Comparison of ENCODE assay signal across 21 cellular contexts in genomic region chr19:11254662-11255061, GRCh38. TPM values are rescaled to one million over a fixed set of nuclear protein-coding genes. Genes with fewer than 3 reads are reported as not detected.
DNase-seq lines count a peak whose midpoint lies in the region; ATAC-seq and TF ChIP-seq lines count a peak whose summit lies in the region.
"Had no signal": no experiment of that assay in that cellular context is flagged by ENCODE, and none has a peak within 500 bp of the region (broad histone marks: within the 10 kb centered on the region; RNA-seq: fewer than 3 reads in every experiment).

No MANE protein-coding gene starts in this region.

- H2AFZ ChIP-seq in Loucy (ENCODE audit: low read length), result no peak overlapping the region

- no peak overlapping the region for H3K9ac ChIP-seq in Loucy (ENCODE audit: low read depth, low read length, poor library complexity, severe bottlenecking)

- peak; percentile 47 for ATAC-seq in activated CD8-positive, alpha-beta T cell treated with anti-CD3 and anti-CD28 coated beads, Interleukin-2, amount 10 ng/mL, durations not matched to agents 7 days and 5 days
- no peak for ATAC-seq in activated CD8-positive, alpha-beta T cell treated with anti-CD3 and anti-CD28 coated beads for 36 hours
- ATAC-seq in stimulated activated effector memory CD8-positive, alpha-beta T cell treated with anti-CD3 and anti-CD28 coated beads, Interleukin-12 subunit alpha, Interleukin-12 subunit beta, amount 100 ng/mL, for 72 hours, result peak; percentile 31
- ATAC-seq: CD8-positive, alpha-beta T cell; esophagus mucosa had no signal

- no peak overlapping the region for H3K4me3 Mint-ChIP-seq in activated CD8-positive, alpha-beta T cell treated with anti-CD3 and anti-CD28 coated beads, Interleukin-2, amount 10 ng/mL, durations not matched to agents 7 days and 5 days
- no peak overlapping the region for H3K4me3 Mint-ChIP-seq in activated CD8-positive, alpha-beta T cell treated with anti-CD3 and anti-CD28 coated beads for 36 hours
- no peak overlapping the region for H3K4me3 Mint-ChIP-seq in stimulated activated effector memory CD8-positive, alpha-beta T cell treated with anti-CD3 and anti-CD28 coated beads, Interleukin-12 subunit alpha, Interleukin-12 subunit beta, amount 100 ng/mL, for 72 hours
- H3K4me3 Mint-ChIP-seq: CD8-positive, alpha-beta T cell; dendritic cell treated with granulocyte-macrophage colony-stimulating factor and Interleukin-4, amounts not matched to agents 40 ng/mL and 50 ng/mL, for 4 days had no signal

- no peak for TF ChIP-seq CTCF in activated CD8-positive, alpha-beta T cell treated with anti-CD3 and anti-CD28 coated beads for 36 hours (IDR thresholded peaks at IDR 0.05)
- TF ChIP-seq CTCF in Loucy (conservative IDR thresholded peaks at IDR 0.05; ENCODE audit: low read length) (peak; percentile 45), epithelial cell of proximal tubule (conservative IDR thresholded peaks at IDR 0.05; ENCODE audit: low read depth, low read length) (peak; percentile 43)

- no peaks in the 10 kb centered on the region for H3K9me2 ChIP-seq in Loucy (replicated peaks; ENCODE audit: low read depth, low read length)

- DNase-seq in activated CD8-positive, alpha-beta T cell treated with anti-CD3 and anti-CD28 coated beads, Interleukin-2, amount 10 ng/mL, durations not matched to agents 7 days and 5 days, result no peak
- no peak for DNase-seq in activated CD8-positive, alpha-beta T cell treated with anti-CD3 and anti-CD28 coated beads for 36 hours
- DNase-seq in epithelial cell of proximal tubule (ENCODE audit: low read depth) (no peak), SHP77 (lab: John Stamatoyannopoulos, UW) (no peak), OCI-M2 (lab: John Stamatoyannopoulos, UW; ENCODE audit: unreplicated experiment) (no peak), DMS114 treated with DMSO at 0.1 percent for 48 hours (lab: John Stamatoyannopoulos, UW; ENCODE audit: unreplicated experiment) (no peak)
- DNase-seq in stimulated activated effector memory CD8-positive, alpha-beta T cell treated with anti-CD3 and anti-CD28 coated beads, Interleukin-12 subunit alpha, Interleukin-12 subunit beta, amount 100 ng/mL, for 72 hours (ENCODE audit: low spot score in 2 of 2), result no peak
- DNase-seq: activated CD4-positive, CD25-positive, alpha-beta regulatory T cell treated with anti-CD3 and anti-CD28 coated beads, Interleukin-2, amount 50 U/mL, for 72 hours; activated CD8-positive, alpha-beta memory T cell treated with anti-CD3 and anti-CD28 coated beads, Interleukin-2, amount 50 U/mL, for 4 hours; aorta; CD8-positive, alpha-beta T cell; NCI-H1694 treated with DMSO at 0.1 percent for 48 hours had no signal

- no peaks in the 10 kb centered on the region for H3K36me3 Mint-ChIP-seq in activated CD8-positive, alpha-beta T cell treated with anti-CD3 and anti-CD28 coated beads, Interleukin-2, amount 10 ng/mL, durations not matched to agents 7 days and 5 days (ENCODE audit: low read depth)
- H3K36me3 Mint-ChIP-seq in activated CD8-positive, alpha-beta T cell treated with anti-CD3 and anti-CD28 coated beads for 36 hours (ENCODE audit: low read depth), result no peaks in the 10 kb centered on the region
- H3K36me3 Mint-ChIP-seq in stimulated activated effector memory CD8-positive, alpha-beta T cell treated with anti-CD3 and anti-CD28 coated beads, Interleukin-12 subunit alpha, Interleukin-12 subunit beta, amount 100 ng/mL, for 72 hours, result no peaks in the 10 kb centered on the region
- H3K36me3 Mint-ChIP-seq: CD8-positive, alpha-beta T cell had no signal

- H3K4me3 ChIP-seq in Loucy (ENCODE audit: low read length, poor library complexity, severe bottlenecking), result no peak overlapping the region
- no peak overlapping the region for H3K4me3 ChIP-seq in epithelial cell of proximal tubule (ENCODE audit: low read depth, low read length)
- H3K4me3 ChIP-seq: skin epidermis had no signal

- H3K4me2 ChIP-seq in Loucy (ENCODE audit: low read depth, low read length, poor library complexity, severe bottlenecking), result no peak overlapping the region

- H3K27me3 Mint-ChIP-seq in activated CD8-positive, alpha-beta T cell treated with anti-CD3 and anti-CD28 coated beads, Interleukin-2, amount 10 ng/mL, durations not matched to agents 7 days and 5 days (ENCODE audit: low read depth), result no peaks in the 10 kb centered on the region
- H3K27me3 Mint-ChIP-seq in activated CD8-positive, alpha-beta T cell treated with anti-CD3 and anti-CD28 coated beads for 36 hours, result no peaks in the 10 kb centered on the region

- no peaks in the 10 kb centered on the region for H4K20me1 ChIP-seq in Loucy (ENCODE audit: insufficient read depth, low read length, poor library complexity, severe bottlenecking)

- H3K9me3 Mint-ChIP-seq in activated CD8-positive, alpha-beta T cell treated with anti-CD3 and anti-CD28 coated beads, Interleukin-2, amount 10 ng/mL, durations not matched to agents 7 days and 5 days (ENCODE audit: insufficient read depth), result no peaks in the 10 kb centered on the region
- no peaks in the 10 kb centered on the region for H3K9me3 Mint-ChIP-seq in activated CD8-positive, alpha-beta T cell treated with anti-CD3 and anti-CD28 coated beads for 36 hours
- no peaks in the 10 kb centered on the region for H3K9me3 Mint-ChIP-seq in stimulated activated effector memory CD8-positive, alpha-beta T cell treated with anti-CD3 and anti-CD28 coated beads, Interleukin-12 subunit alpha, Interleukin-12 subunit beta, amount 100 ng/mL, for 72 hours
- H3K9me3 Mint-ChIP-seq: CD8-positive, alpha-beta T cell; dendritic cell treated with granulocyte-macrophage colony-stimulating factor and Interleukin-4, amounts not matched to agents 40 ng/mL and 50 ng/mL, for 4 days had no signal

- no peaks in the 10 kb centered on the region for H3K79me2 ChIP-seq in Loucy (ENCODE audit: insufficient read depth, low read length)

- no peaks in the 10 kb centered on the region for H3K36me3 ChIP-seq in Loucy (ENCODE audit: insufficient read depth, low read length)

- intact Hi-C loops in activated CD8-positive, alpha-beta T cell treated with anti-CD3 and anti-CD28 coated beads for 36 hours (cut with micrococcal nuclease), result no loop called here

- H3K27me3 ChIP-seq in Loucy (ENCODE audit: insufficient read depth, low read length, poor library complexity, severe bottlenecking), result no peaks in the 10 kb centered on the region

- no peaks in the 10 kb centered on the region for H3K4me1 ChIP-seq in Loucy (ENCODE audit: insufficient read depth, low read length, poor library complexity, severe bottlenecking)

- CTCF ChIA-PET in activated CD8-positive, alpha-beta T cell treated with anti-CD3 and anti-CD28 coated beads, Interleukin-2, amount 10 ng/mL, durations not matched to agents 7 days and 5 days (lab: Charles Lee), result interaction anchor here (1.4 kb wide), 1 partner anchor 11 kb away, joined by 5 read pairs; no protein-coding TSS in a partner anchor
- CTCF ChIA-PET in activated CD8-positive, alpha-beta T cell treated with anti-CD3 and anti-CD28 coated beads for 36 hours (lab: Charles Lee), result no interaction called here

- no peak overlapping the region for H3K27ac Mint-ChIP-seq in activated CD8-positive, alpha-beta T cell treated with anti-CD3 and anti-CD28 coated beads, Interleukin-2, amount 10 ng/mL, durations not matched to agents 7 days and 5 days
- H3K27ac Mint-ChIP-seq in activated CD8-positive, alpha-beta T cell treated with anti-CD3 and anti-CD28 coated beads for 36 hours, result no peak overlapping the region
- no peak overlapping the region for H3K27ac Mint-ChIP-seq in stimulated activated effector memory CD8-positive, alpha-beta T cell treated with anti-CD3 and anti-CD28 coated beads, Interleukin-12 subunit alpha, Interleukin-12 subunit beta, amount 100 ng/mL, for 72 hours
- H3K27ac Mint-ChIP-seq: CD8-positive, alpha-beta T cell; dendritic cell treated with granulocyte-macrophage colony-stimulating factor and Interleukin-4, amounts not matched to agents 40 ng/mL and 50 ng/mL, for 4 days had no signal

- H3K9me3 ChIP-seq in Loucy (ENCODE audit: insufficient read depth, low read depth, low read length), result no peaks in the 10 kb centered on the region

- POLR2A ChIA-PET in activated CD8-positive, alpha-beta T cell treated with anti-CD3 and anti-CD28 coated beads, Interleukin-2, amount 10 ng/mL, durations not matched to agents 7 days and 5 days (lab: Charles Lee), result no interaction called here
- POLR2A ChIA-PET in activated CD8-positive, alpha-beta T cell treated with anti-CD3 and anti-CD28 coated beads for 36 hours (lab: Charles Lee), result no interaction called here

- no peaks in the 10 kb centered on the region for H3K4me1 Mint-ChIP-seq in activated CD8-positive, alpha-beta T cell treated with anti-CD3 and anti-CD28 coated beads, Interleukin-2, amount 10 ng/mL, durations not matched to agents 7 days and 5 days (ENCODE audit: low read depth)
- H3K4me1 Mint-ChIP-seq in activated CD8-positive, alpha-beta T cell treated with anti-CD3 and anti-CD28 coated beads for 36 hours (ENCODE audit: low read depth), result no peaks in the 10 kb centered on the region
- H3K4me1 Mint-ChIP-seq in stimulated activated effector memory CD8-positive, alpha-beta T cell treated with anti-CD3 and anti-CD28 coated beads, Interleukin-12 subunit alpha, Interleukin-12 subunit beta, amount 100 ng/mL, for 72 hours, result no peaks in the 10 kb centered on the region

- H3F3A ChIP-seq in Loucy (ENCODE audit: low read depth), result no peaks in the 10 kb centered on the region

RNA-seq across cellular contexts. Expression of gene DOCK6, which starts 7.7 kb away (rescaled TPM):
- total RNA-seq in activated CD8-positive, alpha-beta T cell treated with anti-CD3 and anti-CD28 coated beads, Interleukin-2, amount 10 ng/mL, durations not matched to agents 7 days and 5 days, result under 1 TPM; 0.13 to 0.76 TPM
- 1 to 10 TPM; 4.5 to 7.9 TPM for total RNA-seq in activated CD8-positive, alpha-beta T cell treated with anti-CD3 and anti-CD28 coated beads for 36 hours
- 17.2 and 17.7 TPM in 2 replicates for total RNA-seq in epithelial cell of proximal tubule

RNA-seq across cellular contexts. Expression of gene ANGPTL8, which starts 15.2 kb away (rescaled TPM):
- total RNA-seq in activated CD8-positive, alpha-beta T cell treated with anti-CD3 and anti-CD28 coated beads, Interleukin-2, amount 10 ng/mL, durations not matched to agents 7 days and 5 days, result not detected
- total RNA-seq in activated CD8-positive, alpha-beta T cell treated with anti-CD3 and anti-CD28 coated beads for 36 hours, result not detected
- total RNA-seq in epithelial cell of proximal tubule, result not detected in 2 replicates
- total RNA-seq: A673; aorta; CD8-positive, alpha-beta T cell; esophagus mucosa; LHCN-M2; NCI-H460; RPMI7951 had no signal

RNA-seq across cellular contexts. Expression of gene TSPAN16, which starts 41.3 kb away (rescaled TPM):
- total RNA-seq in activated CD8-positive, alpha-beta T cell treated with anti-CD3 and anti-CD28 coated beads, Interleukin-2, amount 10 ng/mL, durations not matched to agents 7 days and 5 days, result not detected
- total RNA-seq in activated CD8-positive, alpha-beta T cell treated with anti-CD3 and anti-CD28 coated beads for 36 hours, result not detected
- not detected in 2 replicates for total RNA-seq in epithelial cell of proximal tubule
- total RNA-seq: A673; aorta; CD8-positive, alpha-beta T cell; esophagus mucosa; LHCN-M2; NCI-H460; omental fat pad; RPMI7951 had no signal

RNA-seq across cellular contexts. Expression of gene KANK2, which starts 57.3 kb away (rescaled TPM):
- total RNA-seq in activated CD8-positive, alpha-beta T cell treated with anti-CD3 and anti-CD28 coated beads, Interleukin-2, amount 10 ng/mL, durations not matched to agents 7 days and 5 days, result 1 to 10 TPM; 6.1 to 8.0 TPM
- 1 to 10 TPM; 1.9 to 2.0 TPM for total RNA-seq in activated CD8-positive, alpha-beta T cell treated with anti-CD3 and anti-CD28 coated beads for 36 hours
- 78.3 and 94.0 TPM in 2 replicates for total RNA-seq in epithelial cell of proximal tubule
